ENCODE assay signal across 8 cellular contexts in genomic region chr5:115626444-115626823, GRCh38. TPM values are rescaled to one million over a fixed set of nuclear protein-coding genes. Genes with fewer than 3 reads are reported as not detected.
A peak's percentile ranks its signal among the peaks of the same experiment; 100 is the strongest.
DNase-seq lines count a peak whose midpoint lies in the region; ATAC-seq, FAIRE-seq and TF ChIP-seq lines count a peak whose summit lies in the region.

No MANE protein-coding gene starts in this region.

- H4K20me1 ChIP-seq in GM23248 (ENCODE audit: insufficient read depth): 0 out of 2 replicates have a peak, but pooled peaks cover 4% of the 10 kb centered on the region

- peak overlapping the region; percentile 99 for H3K9ac ChIP-seq in GM23248

- H3K9me2 ChIP-seq in GM23248 (ENCODE audit: insufficient read depth): no peaks in the 10 kb centered on the region

- H3K27ac ChIP-seq in GM23248: peak overlapping the region; percentile 95

- no peaks in the 10 kb centered on the region; the same call in 1 of the 2 replicates for H3K36me3 ChIP-seq in GM23248 (ENCODE audit: low read depth)

- peak overlapping the region; percentile 95 for H2AFZ ChIP-seq in GM23248

- WGBS in GM23248 (ENCODE audit: low coverage in 1 of 2, low lambda C conversion rate in 2 of 2, missing lambda C conversion rate in 2 of 2), 2 experiments: 1% methylated on average over 9 of the region's 9 CpGs

- H3K4me1 ChIP-seq in GM23248 (ENCODE audit: insufficient read depth): peaks cover 22% of the 10 kb centered on the region
- peaks cover 40% of the 10 kb centered on the region for H3K4me1 ChIP-seq in mononuclear cell (ENCODE audit: insufficient read depth, low read length)

- H3K4me3 ChIP-seq in GM23248: peak overlapping the region; percentile 97
- peak overlapping the region; percentile 89 for H3K4me3 ChIP-seq in LNCaP clone FGC (ENCODE audit: low read depth, low read length)
- H3K4me3 ChIP-seq in mononuclear cell (ENCODE audit: low read length): peak overlapping the region; percentile 82

- H3K27me3 ChIP-seq in GM23248 (replicated peaks; ENCODE audit: insufficient read depth) (no peaks in the 10 kb centered on the region), mononuclear cell (ENCODE audit: insufficient read depth, low read length) (no peaks in the 10 kb centered on the region)

- TF ChIP-seq CTCF in LNCaP clone FGC (IDR thresholded peaks at IDR 0.05; ENCODE audit: control insufficient read depth, extremely low read depth, insufficient read depth): no peak
- no peak for TF ChIP-seq CTCF in D721Med (IDR thresholded peaks at IDR 0.05; ENCODE audit: insufficient read depth, missing control alignments)

- peak; percentile 14 for ATAC-seq in GM18499 (IDR thresholded peaks at IDR 0.05; ENCODE audit: insufficient read depth, unreplicated experiment)

- DNase-seq in GM23248 (peak; percentile 74), LNCaP clone FGC (ENCODE audit: low read depth) (no peak), dedifferentiated amniotic fluid mesenchymal stem cell (ENCODE audit: extremely low spot score) (peak; percentile 29), D721Med (ENCODE audit: insufficient read length, low spot score) (no peak)
- DNase-seq in stimulated activated CD4-positive, alpha-beta T cell treated with anti-CD3 and anti-CD28 coated beads, Interleukin-12 subunit alpha, Interleukin-12 subunit beta, amount 100 ng/mL, for 4 hours: no peak
- DNase-seq in activated CD4-positive, CD25-positive, alpha-beta regulatory T cell (lab: John Stamatoyannopoulos, UW): no peak

- H3K9me3 ChIP-seq in GM23248 (ENCODE audit: low read depth) (no peaks in the 10 kb centered on the region), mononuclear cell (ENCODE audit: low read depth, low read length) (no peaks in the 10 kb centered on the region)

- in situ Hi-C loops in GM23248 (cut with MboI): loop anchor here (10.0 kb wide), 1 partner anchor 208 kb away; no protein-coding TSS in a partner anchor

- peaks cover 4% of the 10 kb centered on the region; the same call in 1 of the 2 replicates for H3F3A ChIP-seq in GM23248 (ENCODE audit: insufficient read depth)

- peak overlapping the region; percentile 86 for H3K4me2 ChIP-seq in GM23248 (ENCODE audit: unreplicated experiment)

- no peak for FAIRE-seq in D721Med (lab: Jason Lieb, UNC)

- peaks cover 44% of the 10 kb centered on the region for H3K79me2 ChIP-seq in GM23248 (ENCODE audit: insufficient read depth)

RNA-seq across cellular contexts. Expression of gene TMED7, which starts 0.6 kb away (rescaled TPM):
- total RNA-seq in GM23248 (2014; rRNA removed; shearing (Covaris generic)): 152 and 163 TPM in 2 replicates
- 97.7 and 98.7 TPM in 2 replicates for polyA plus RNA-seq in GM23248 (2016; fragmentation: Nextera tagmentation; extraction: Ambion mirVana)
- total RNA-seq in mononuclear cell: 100 TPM

RNA-seq across cellular contexts. Expression of gene TICAM2, which starts 24.2 kb away (rescaled TPM):
- total RNA-seq in GM23248 (2014; rRNA removed; shearing (Covaris generic)): 1.9 and 12.3 TPM in 2 replicates
- 11.3 and 14.1 TPM in 2 replicates for polyA plus RNA-seq in GM23248 (2016; fragmentation: Nextera tagmentation; extraction: Ambion mirVana)
- total RNA-seq in mononuclear cell: 1.2 TPM

Comparison
In these comparisons a context has a peak if more than half of its experiments do, and no peak if none do; other contexts are left out.
1. DNase-seq: peak in GM23248 (single experiment) and dedifferentiated amniotic fluid mesenchymal stem cell (single experiment); none in LNCaP clone FGC (single experiment), stimulated activated CD4-positive, alpha-beta T cell treated with anti-CD3 and anti-CD28 coated beads, Interleukin-12 subunit alpha, Interleukin-12 subunit beta, amount 100 ng/mL, for 4 hours (single experiment), D721Med (single experiment) and activated CD4-positive, CD25-positive, alpha-beta regulatory T cell (0 of 4).
2. Peak in every context shown above with its lines, with median percentiles within 50 percentile points of each other: H3K4me3 ChIP-seq.